In the genomic region with DNA sequence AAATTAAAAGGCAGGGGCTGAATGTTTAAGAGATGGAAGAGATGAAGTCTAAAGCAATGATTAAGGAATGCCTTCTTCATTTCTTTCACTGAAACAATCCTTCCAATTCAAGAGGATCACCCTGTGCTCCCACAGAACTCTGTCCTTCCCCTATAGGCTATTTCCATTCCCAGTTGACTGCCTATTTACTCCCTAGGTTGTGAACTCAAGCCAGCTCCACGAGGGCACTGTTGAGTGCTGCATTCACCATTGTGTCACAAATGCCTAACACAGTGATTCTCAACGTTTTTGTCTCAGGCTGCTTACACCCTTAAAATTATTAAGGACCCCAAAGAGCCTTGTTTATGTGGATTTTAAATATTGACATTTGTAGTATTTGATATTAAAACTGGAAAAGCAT, we compare ENCODE assay signal across 20 cellular contexts.
"Had no signal": no experiment of that assay in that cellular context is flagged by ENCODE, and none has a peak within 500 bp of the region (broad histone marks: within the 10 kb centered on the region; RNA-seq: fewer than 3 reads in every experiment).

No MANE protein-coding gene starts in this region.

- DNase-seq: effector CD4-positive, alpha-beta T cell; glutamatergic neuron; immature natural killer cell; left ventricle myocardium inferior; lower lobe of right lung; mesenchymal stem cell; naive B cell; psoas muscle; retina; right lobe of liver; stimulated activated CD4-positive, alpha-beta T cell treated with anti-CD3 and anti-CD28 coated beads, Interleukin-4, amount 100 ng/mL, for 1 hour; stimulated activated CD8-positive, alpha-beta memory T cell treated with anti-CD3 and anti-CD28 coated beads, Interleukin-4, amount 100 ng/mL, for 48 hours; stimulated activated naive CD8-positive, alpha-beta T cell treated with anti-CD3 and anti-CD28 coated beads, Interleukin-15, Interleukin-2, amounts not matched to agents 100 U/mL and 50 U/mL, for 24 hours; upper lobe of right lung had no signal

- ATAC-seq: esophagus mucosa; lower lobe of right lung; psoas muscle; right lobe of liver; stimulated activated effector memory CD8-positive, alpha-beta T cell treated with anti-CD3 and anti-CD28 coated beads, Interleukin-12 subunit alpha, Interleukin-12 subunit beta, amount 100 ng/mL, for 72 hours; stimulated activated naive CD8-positive, alpha-beta T cell treated with anti-CD3 and anti-CD28 coated beads, Interleukin-15, Interleukin-2, amounts not matched to agents 100 U/mL and 50 U/mL, for 24 hours; upper lobe of right lung had no signal

- H3K9me3 ChIP-seq: left ventricle myocardium inferior, lower lobe of right lung, psoas muscle, right lobe of liver, tibial nerve, upper lobe of right lung, vagina had no signal

- H3K27ac ChIP-seq: coronary artery, left ventricle myocardium inferior, lower lobe of right lung, parathyroid adenoma, psoas muscle, tibial nerve, upper lobe of right lung, vagina had no signal

- H3K36me3 ChIP-seq: left ventricle myocardium inferior, lower lobe of right lung, right lobe of liver, tibial nerve, upper lobe of right lung, vagina had no signal

- H3K9ac ChIP-seq: parathyroid adenoma had no signal

- H3K4me3 ChIP-seq: coronary artery, left ventricle myocardium inferior, lower lobe of right lung, psoas muscle, right lobe of liver, tibial nerve, upper lobe of right lung, vagina had no signal

- H3K4me1 ChIP-seq: parathyroid adenoma, psoas muscle, tibial nerve, vagina had no signal

- H3K27me3 ChIP-seq: right lobe of liver, tibial nerve, upper lobe of right lung, vagina had no signal

- H3K79me2 ChIP-seq: parathyroid adenoma had no signal
